In genomic region chr7:37315752-37316711, GRCh38 we compare ENCODE assay signal across 15 cellular contexts.
DNase-seq lines count a peak whose midpoint lies in the region; ATAC-seq, FAIRE-seq and TF ChIP-seq lines count a peak whose summit lies in the region.
"Had no signal": no experiment of that assay in that cellular context is flagged by ENCODE, and none has a peak within 500 bp of the region (broad histone marks: within the 10 kb centered on the region; RNA-seq: fewer than 3 reads in every experiment).

No MANE protein-coding gene starts in this region.

- FAIRE-seq in GM18507 (lab: Jason Lieb, UNC): peak; percentile 26

- H3K9me3 ChIP-seq in gastrocnemius medialis: no peaks in the 10 kb centered on the region
- H3K9me3 ChIP-seq: heart right ventricle, MG63, right lobe of liver had no signal

- no peak for DNase-seq in GM18507 (ENCODE audit: extremely low spot score, insufficient read length, low read depth)
- DNase-seq in NB4 (ENCODE audit: low read depth): peak; percentile 39
- DNase-seq in fibroblast of villous mesenchyme (ENCODE audit: low read depth): peak; percentile 5
- DNase-seq in gastrocnemius medialis: peak; percentile 14 to 67
- DNase-seq in LoVo (ENCODE audit: low spot score): no peak
- no peak for DNase-seq in retina
- DNase-seq in stimulated activated CD8-positive, alpha-beta memory T cell treated with anti-CD3 and anti-CD28 coated beads, Interleukin-4, amount 100 ng/mL, for 48 hours: no peak
- no peak for DNase-seq in HuH-7.5 (ENCODE audit: low spot score)
- DNase-seq: activated CD4-positive, alpha-beta T cell treated with anti-CD3 and anti-CD28 coated beads for 36 hours; heart right ventricle; MG63; NCI-H526; right lobe of liver had no signal

- TF ChIP-seq CTCF in NB4 (IDR thresholded peaks at IDR 0.05; ENCODE audit: low read depth, low read length): no peak
- TF ChIP-seq CTCF in fibroblast of villous mesenchyme (IDR thresholded peaks at IDR 0.05; ENCODE audit: insufficient read depth, low read depth, low read length): no peak
- TF ChIP-seq CTCF in gastrocnemius medialis (IDR thresholded peaks at IDR 0.05 in 4 of 5, conservative IDR thresholded peaks at IDR 0.05 in 1 of 5): no peak

- H3K27me3 ChIP-seq in gastrocnemius medialis: no peaks in the 10 kb centered on the region
- H3K27me3 ChIP-seq: heart right ventricle, MG63, right lobe of liver had no signal

- TF ChIP-seq POLR2A in NB4 (IDR thresholded peaks at IDR 0.05; ENCODE audit: extremely low read depth, insufficient read length): no peak
- TF ChIP-seq POLR2A in gastrocnemius medialis (IDR thresholded peaks at IDR 0.05): no peak

- no peaks in the 10 kb centered on the region for H3K36me3 ChIP-seq in gastrocnemius medialis
- H3K36me3 ChIP-seq: MG63 had no signal

- ATAC-seq in gastrocnemius medialis: peak; percentile 66 to 69
- ATAC-seq: activated CD4-positive, alpha-beta T cell treated with anti-CD3 and anti-CD28 coated beads for 36 hours; activated naive CD4-positive, alpha-beta T cell treated with anti-CD3 and anti-CD28 coated beads, Interleukin-2, amount 50 U/mL, for 72 hours; right lobe of liver had no signal

- intact Hi-C loops in gastrocnemius medialis (cut with DNase I; ENCODE audit: low total_unique reads): no loop called here

- H3K4me3 ChIP-seq in NB4 (ENCODE audit: low read depth, low read length) (no peak overlapping the region), fibroblast of villous mesenchyme (ENCODE audit: low read depth, low read length) (no peak overlapping the region), gastrocnemius medialis (no peak overlapping the region)
- H3K4me3 ChIP-seq: heart right ventricle, MG63, right lobe of liver, SK-N-MC had no signal

- H3K27ac ChIP-seq in gastrocnemius medialis: peak overlapping the region in 1 of 4 donors; percentile 13
- H3K27ac ChIP-seq: right lobe of liver, SK-N-MC had no signal

- in situ Hi-C loops in gastrocnemius medialis (cut with MboI; ENCODE audit: low sequenced_read_pairs in 4 of 4): no loop called here

- H3K4me1 ChIP-seq in gastrocnemius medialis: peaks cover 0 to 10% of the 10 kb centered on the region in 2 donors

Comparison
In these comparisons a context has a peak if more than half of its experiments do, and no peak if none do; other contexts are left out.
1. DNase-seq: peak in NB4 (single experiment), fibroblast of villous mesenchyme (single experiment) and gastrocnemius medialis (2 of 2); none in GM18507 (single experiment), LoVo (single experiment), retina (single experiment), stimulated activated CD8-positive, alpha-beta memory T cell treated with anti-CD3 and anti-CD28 coated beads, Interleukin-4, amount 100 ng/mL, for 48 hours (single experiment) and HuH-7.5 (single experiment).